1 cellular context compared by ENCODE assay signal in the genomic region with DNA sequence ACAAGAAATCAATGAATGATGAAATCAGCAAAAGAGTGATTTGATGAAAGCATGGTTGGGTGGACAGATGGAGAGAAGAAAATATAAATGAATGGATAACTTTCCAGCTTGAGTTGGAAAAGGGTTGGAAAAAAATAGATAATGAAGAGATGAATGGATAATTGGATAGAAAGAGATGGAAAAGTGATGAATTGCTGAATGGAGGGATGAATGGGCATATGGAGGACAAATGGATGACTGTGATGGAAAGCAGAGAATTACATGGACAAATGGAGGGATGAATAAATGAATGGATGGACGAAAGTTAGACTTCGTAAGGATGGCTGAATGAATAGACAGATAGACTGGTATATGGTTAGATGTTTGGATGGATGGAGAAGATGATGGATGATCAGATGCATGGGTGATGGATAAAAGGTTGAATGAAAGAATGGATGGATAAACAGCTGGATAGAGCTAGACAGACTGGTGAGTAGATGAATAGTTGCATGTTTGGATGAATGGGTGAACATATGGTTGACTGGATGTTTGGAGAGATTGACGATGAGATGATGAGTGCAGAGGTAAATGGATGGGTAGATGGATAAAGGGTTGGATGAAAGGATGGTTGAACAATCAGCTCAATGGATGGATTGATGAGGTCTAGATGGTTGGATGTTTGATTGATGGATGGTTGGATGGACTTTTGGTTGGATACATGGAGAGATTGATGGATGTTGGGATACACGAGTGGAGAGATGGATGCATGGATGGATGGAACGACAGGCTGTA.
A peak's percentile ranks its signal among the peaks of the same experiment; 100 is the strongest.
TF ChIP-seq lines count a peak whose summit lies in the region.

No MANE protein-coding gene starts in this region.

TF ChIP-seq in HEK293, 187 proteins besides CTCF, POLR2A, EP300 and RAD21 (continued from another document and continues in another):
- TF ChIP-seq, protein P1, sequence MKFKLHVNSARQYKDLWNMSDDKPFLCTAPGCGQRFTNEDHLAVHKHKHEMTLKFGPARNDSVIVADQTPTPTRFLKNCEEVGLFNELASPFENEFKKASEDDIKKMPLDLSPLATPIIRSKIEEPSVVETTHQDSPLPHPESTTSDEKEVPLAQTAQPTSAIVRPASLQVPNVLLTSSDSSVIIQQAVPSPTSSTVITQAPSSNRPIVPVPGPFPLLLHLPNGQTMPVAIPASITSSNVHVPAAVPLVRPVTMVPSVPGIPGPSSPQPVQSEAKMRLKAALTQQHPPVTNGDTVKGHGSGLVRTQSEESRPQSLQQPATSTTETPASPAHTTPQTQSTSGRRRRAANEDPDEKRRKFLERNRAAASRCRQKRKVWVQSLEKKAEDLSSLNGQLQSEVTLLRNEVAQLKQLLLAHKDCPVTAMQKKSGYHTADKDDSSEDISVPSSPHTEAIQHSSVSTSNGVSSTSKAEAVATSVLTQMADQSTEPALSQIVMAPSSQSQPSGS (tag by site-specific recombination; IDR thresholded peaks at IDR 0.05; ENCODE audit: low read depth), result no peak
- TF ChIP-seq GLIS2 (tag by site-specific recombination; IDR thresholded peaks at IDR 0.05) (no peak), ZNF585B (tag by site-specific recombination; IDR thresholded peaks at IDR 0.05) (no peak), ZNF10 (tag by site-specific recombination; IDR thresholded peaks at IDR 0.05) (no peak), YY2 (tag by site-specific recombination; IDR thresholded peaks at IDR 0.05) (peak; percentile 64; the same call in 1 of the 2 replicates), ZNF433 (tag by site-specific recombination; IDR thresholded peaks at IDR 0.05; ENCODE audit: low read depth) (no peak), ZNF426 (tag by site-specific recombination; IDR thresholded peaks at IDR 0.05) (no peak), PBX3 (CRISPR knock-in tag; IDR thresholded peaks at IDR 0.05) (no peak), ZNF621 (tag by site-specific recombination; IDR thresholded peaks at IDR 0.05) (peak; percentile 58; the same call in 1 of the 2 replicates), ZNF624 (tag by site-specific recombination; IDR thresholded peaks at IDR 0.05) (no peak), ZNF514 (tag by site-specific recombination; IDR thresholded peaks at IDR 0.05) (no peak), ZNF169 (tag by site-specific recombination; IDR thresholded peaks at IDR 0.05) (no peak), ZNF23 (tag by site-specific recombination; IDR thresholded peaks at IDR 0.05; ENCODE audit: borderline replicate concordance) (no peak; the same call in 1 of the 2 replicates), ZNF580 (tag by site-specific recombination; IDR thresholded peaks at IDR 0.05) (no peak), ZNF221 (tag by site-specific recombination; IDR thresholded peaks at IDR 0.05; ENCODE audit: borderline replicate concordance) (no peak), GLI4 (tag by site-specific recombination; IDR thresholded peaks at IDR 0.05) (no peak), ZNF776 (tag by site-specific recombination; IDR thresholded peaks at IDR 0.05; ENCODE audit: borderline replicate concordance) (0 out of 2 replicates have a peak, but pooled peaks have one; percentile 57), ZNF521 (tag by site-specific recombination; IDR thresholded peaks at IDR 0.05) (peak; percentile 73), HIC1 (tag by site-specific recombination; IDR thresholded peaks at IDR 0.05) (no peak), ZNF292 (tag by site-specific recombination; IDR thresholded peaks at IDR 0.05; ENCODE audit: borderline replicate concordance, low read depth) (no peak), ZNF239 (tag by site-specific recombination; IDR thresholded peaks at IDR 0.05) (no peak), BCL6B (tag by site-specific recombination; IDR thresholded peaks at IDR 0.05) (no peak), KLF7 (tag by site-specific recombination; IDR thresholded peaks at IDR 0.05; ENCODE audit: borderline replicate concordance) (no peak), ZNF555 (tag by site-specific recombination; conservative IDR thresholded peaks at IDR 0.05) (no peak), ZNF2 (tag by site-specific recombination; IDR thresholded peaks at IDR 0.05) (no peak), FEZF1 (tag by site-specific recombination; IDR thresholded peaks at IDR 0.05) (no peak), ZNF629 (tag by site-specific recombination; IDR thresholded peaks at IDR 0.05) (no peak), ZNF155 (tag by site-specific recombination; IDR thresholded peaks at IDR 0.05) (peak; percentile 19; the same call in 1 of the 2 replicates), ZNF175 (tag by site-specific recombination; IDR thresholded peaks at IDR 0.05) (no peak), REST (tag by site-specific recombination; IDR thresholded peaks at IDR 0.05) (no peak)
- TF ChIP-seq, protein P2, sequence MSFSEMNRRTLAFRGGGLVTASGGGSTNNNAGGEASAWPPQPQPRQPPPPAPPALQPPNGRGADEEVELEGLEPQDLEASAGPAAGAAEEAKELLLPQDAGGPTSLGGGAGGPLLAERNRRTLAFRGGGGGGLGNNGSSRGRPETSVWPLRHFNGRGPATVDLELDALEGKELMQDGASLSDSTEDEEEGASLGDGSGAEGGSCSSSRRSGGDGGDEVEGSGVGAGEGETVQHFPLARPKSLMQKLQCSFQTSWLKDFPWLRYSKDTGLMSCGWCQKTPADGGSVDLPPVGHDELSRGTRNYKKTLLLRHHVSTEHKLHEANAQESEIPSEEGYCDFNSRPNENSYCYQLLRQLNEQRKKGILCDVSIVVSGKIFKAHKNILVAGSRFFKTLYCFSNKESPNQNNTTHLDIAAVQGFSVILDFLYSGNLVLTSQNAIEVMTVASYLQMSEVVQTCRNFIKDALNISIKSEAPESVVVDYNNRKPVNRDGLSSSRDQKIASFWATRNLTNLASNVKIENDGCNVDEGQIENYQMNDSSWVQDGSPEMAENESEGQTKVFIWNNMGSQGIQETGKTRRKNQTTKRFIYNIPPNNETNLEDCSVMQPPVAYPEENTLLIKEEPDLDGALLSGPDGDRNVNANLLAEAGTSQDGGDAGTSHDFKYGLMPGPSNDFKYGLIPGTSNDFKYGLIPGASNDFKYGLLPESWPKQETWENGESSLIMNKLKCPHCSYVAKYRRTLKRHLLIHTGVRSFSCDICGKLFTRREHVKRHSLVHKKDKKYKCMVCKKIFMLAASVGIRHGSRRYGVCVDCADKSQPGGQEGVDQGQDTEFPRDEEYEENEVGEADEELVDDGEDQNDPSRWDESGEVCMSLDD (tag by site-specific recombination; IDR thresholded peaks at IDR 0.05), result peak; percentile 51
- TF ChIP-seq, protein P3, sequence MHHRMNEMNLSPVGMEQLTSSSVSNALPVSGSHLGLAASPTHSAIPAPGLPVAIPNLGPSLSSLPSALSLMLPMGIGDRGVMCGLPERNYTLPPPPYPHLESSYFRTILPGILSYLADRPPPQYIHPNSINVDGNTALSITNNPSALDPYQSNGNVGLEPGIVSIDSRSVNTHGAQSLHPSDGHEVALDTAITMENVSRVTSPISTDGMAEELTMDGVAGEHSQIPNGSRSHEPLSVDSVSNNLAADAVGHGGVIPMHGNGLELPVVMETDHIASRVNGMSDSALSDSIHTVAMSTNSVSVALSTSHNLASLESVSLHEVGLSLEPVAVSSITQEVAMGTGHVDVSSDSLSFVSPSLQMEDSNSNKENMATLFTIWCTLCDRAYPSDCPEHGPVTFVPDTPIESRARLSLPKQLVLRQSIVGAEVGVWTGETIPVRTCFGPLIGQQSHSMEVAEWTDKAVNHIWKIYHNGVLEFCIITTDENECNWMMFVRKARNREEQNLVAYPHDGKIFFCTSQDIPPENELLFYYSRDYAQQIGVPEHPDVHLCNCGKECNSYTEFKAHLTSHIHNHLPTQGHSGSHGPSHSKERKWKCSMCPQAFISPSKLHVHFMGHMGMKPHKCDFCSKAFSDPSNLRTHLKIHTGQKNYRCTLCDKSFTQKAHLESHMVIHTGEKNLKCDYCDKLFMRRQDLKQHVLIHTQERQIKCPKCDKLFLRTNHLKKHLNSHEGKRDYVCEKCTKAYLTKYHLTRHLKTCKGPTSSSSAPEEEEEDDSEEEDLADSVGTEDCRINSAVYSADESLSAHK (tag by site-specific recombination; IDR thresholded peaks at IDR 0.05), result no peak
- TF ChIP-seq, protein P4, sequence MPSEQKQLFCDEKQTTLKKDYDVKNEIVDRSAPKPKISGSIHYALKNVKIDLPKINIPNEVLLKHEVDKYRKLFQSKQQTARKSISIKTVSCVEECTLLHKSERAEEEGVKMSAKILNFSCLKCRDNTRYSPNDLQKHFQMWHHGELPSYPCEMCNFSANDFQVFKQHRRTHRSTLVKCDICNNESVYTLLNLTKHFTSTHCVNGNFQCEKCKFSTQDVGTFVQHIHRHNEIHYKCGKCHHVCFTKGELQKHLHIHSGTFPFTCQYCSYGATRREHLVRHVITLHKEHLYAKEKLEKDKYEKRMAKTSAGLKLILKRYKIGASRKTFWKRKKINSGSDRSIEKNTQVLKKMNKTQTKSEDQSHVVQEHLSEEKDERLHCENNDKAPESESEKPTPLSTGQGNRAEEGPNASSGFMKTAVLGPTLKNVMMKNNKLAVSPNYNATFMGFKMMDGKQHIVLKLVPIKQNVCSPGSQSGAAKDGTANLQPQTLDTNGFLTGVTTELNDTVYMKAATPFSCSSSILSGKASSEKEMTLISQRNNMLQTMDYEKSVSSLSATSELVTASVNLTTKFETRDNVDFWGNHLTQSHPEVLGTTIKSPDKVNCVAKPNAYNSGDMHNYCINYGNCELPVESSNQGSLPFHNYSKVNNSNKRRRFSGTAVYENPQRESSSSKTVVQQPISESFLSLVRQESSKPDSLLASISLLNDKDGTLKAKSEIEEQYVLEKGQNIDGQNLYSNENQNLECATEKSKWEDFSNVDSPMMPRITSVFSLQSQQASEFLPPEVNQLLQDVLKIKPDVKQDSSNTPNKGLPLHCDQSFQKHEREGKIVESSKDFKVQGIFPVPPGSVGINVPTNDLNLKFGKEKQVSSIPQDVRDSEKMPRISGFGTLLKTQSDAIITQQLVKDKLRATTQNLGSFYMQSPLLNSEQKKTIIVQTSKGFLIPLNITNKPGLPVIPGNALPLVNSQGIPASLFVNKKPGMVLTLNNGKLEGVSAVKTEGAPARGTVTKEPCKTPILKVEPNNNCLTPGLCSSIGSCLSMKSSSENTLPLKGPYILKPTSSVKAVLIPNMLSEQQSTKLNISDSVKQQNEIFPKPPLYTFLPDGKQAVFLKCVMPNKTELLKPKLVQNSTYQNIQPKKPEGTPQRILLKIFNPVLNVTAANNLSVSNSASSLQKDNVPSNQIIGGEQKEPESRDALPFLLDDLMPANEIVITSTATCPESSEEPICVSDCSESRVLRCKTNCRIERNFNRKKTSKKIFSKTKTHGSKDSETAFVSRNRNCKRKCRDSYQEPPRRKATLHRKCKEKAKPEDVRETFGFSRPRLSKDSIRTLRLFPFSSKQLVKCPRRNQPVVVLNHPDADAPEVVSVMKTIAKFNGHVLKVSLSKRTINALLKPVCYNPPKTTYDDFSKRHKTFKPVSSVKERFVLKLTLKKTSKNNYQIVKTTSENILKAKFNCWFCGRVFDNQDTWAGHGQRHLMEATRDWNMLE (tag by site-specific recombination; conservative IDR thresholded peaks at IDR 0.05; ENCODE audit: low read depth), result no peak
